ENCODE assay signal across 8 cellular contexts in the genomic region with DNA sequence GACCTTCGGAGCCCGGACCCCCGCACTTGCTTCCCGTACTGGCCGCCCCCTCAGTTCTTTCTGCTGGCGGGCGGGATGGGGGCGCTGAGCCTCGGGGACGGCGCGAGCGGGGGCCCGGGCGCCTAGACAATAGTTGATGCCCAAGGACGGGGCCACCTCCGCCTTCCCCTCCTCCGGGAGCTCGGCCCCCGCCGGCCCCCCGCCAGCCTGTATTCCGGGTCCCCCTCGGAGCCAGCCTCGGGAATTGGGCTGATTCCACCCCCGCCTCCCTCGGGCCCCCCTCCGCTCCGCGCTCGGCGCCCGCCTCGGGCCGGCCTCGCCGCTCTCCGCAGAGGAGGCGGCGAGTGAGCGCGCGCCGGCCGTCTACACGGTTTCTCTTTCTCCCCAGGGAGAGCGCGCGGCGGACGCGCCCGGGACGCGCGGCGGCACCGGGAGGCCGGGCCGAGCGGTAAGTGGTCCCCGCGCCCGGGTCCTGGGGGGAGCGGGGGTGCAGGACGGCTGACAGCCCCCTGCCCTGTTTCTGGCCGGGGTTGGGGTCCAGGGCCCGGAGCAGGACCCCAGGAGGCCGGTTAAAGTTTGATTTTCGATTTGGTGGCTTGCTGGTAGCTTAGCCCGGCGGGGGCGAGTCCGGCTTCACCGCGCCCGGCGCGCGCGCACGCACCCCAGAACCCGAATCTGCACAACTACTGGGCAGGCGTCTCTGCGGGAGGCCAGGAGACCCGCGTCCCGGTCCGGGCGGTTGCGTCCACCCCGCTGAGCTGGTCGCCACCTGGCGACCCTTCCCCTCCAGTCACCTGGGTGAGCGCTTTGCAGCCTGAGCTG. TPM values are rescaled to one million over a fixed set of nuclear protein-coding genes. Genes with fewer than 3 reads are reported as not detected.
DNase-seq lines count a peak whose midpoint lies in the region; ATAC-seq and TF ChIP-seq lines count a peak whose summit lies in the region.

No MANE protein-coding gene starts in this region.

- TF ChIP-seq CTCF in GM12864 (IDR thresholded peaks at IDR 0.05; ENCODE audit: low read depth, low read length, missing control alignments), result no peak
- no peak for TF ChIP-seq CTCF in activated CD8-positive, alpha-beta T cell treated with anti-CD3 and anti-CD28 coated beads for 36 hours (IDR thresholded peaks at IDR 0.05)

- peak overlapping the region; percentile 95 for H3K4me3 Mint-ChIP-seq in activated CD8-positive, alpha-beta T cell treated with anti-CD3 and anti-CD28 coated beads for 36 hours

- H3K36me3 Mint-ChIP-seq in activated CD8-positive, alpha-beta T cell treated with anti-CD3 and anti-CD28 coated beads for 36 hours (ENCODE audit: low read depth), result peaks cover 2% of the 10 kb centered on the region

- peak overlapping the region; percentile 93 for H3K27ac Mint-ChIP-seq in activated CD8-positive, alpha-beta T cell treated with anti-CD3 and anti-CD28 coated beads for 36 hours

- DNase-seq in GM12864 (ENCODE audit: low read depth), result no peak
- DNase-seq in HCEC 1CT, result peak; percentile 73
- DNase-seq in NCI-H2107 (lab: John Stamatoyannopoulos, UW), result peak; percentile 59
- peak; percentile 64 for DNase-seq in activated CD8-positive, alpha-beta T cell treated with anti-CD3 and anti-CD28 coated beads for 36 hours
- DNase-seq in effector CD4-positive, alpha-beta T cell, result peak; percentile 44
- DNase-seq in lung microvascular endothelial cell (ENCODE audit: low read depth in 2 of 2), result peak; percentile 73 to 79
- DNase-seq in stimulated activated CD4-positive, alpha-beta T cell treated with anti-CD3 and anti-CD28 coated beads, TNF-alpha, amount 100 ng/mL, for 4 hours (ENCODE audit: low read depth in 3 of 3), result peak; percentile 29 to 54 (median 44)
- DNase-seq in GF-D8 (lab: John Stamatoyannopoulos, UW), result no peak

- H3K4me3 ChIP-seq in GM12864 (ENCODE audit: low read depth, low read length), result peak overlapping the region; percentile 86

- no peaks in the 10 kb centered on the region for H3K27me3 Mint-ChIP-seq in activated CD8-positive, alpha-beta T cell treated with anti-CD3 and anti-CD28 coated beads for 36 hours

- CTCF ChIA-PET in activated CD8-positive, alpha-beta T cell treated with anti-CD3 and anti-CD28 coated beads for 36 hours (lab: Charles Lee), result interaction anchor here (0.8 to 2.5 kb wide), 11 partner anchors 54 to 432 kb away, joined by 3 to 11 read pairs (median 3); no protein-coding TSS in a partner anchor

- peak; percentile 38 for ATAC-seq in activated CD8-positive, alpha-beta T cell treated with anti-CD3 and anti-CD28 coated beads for 36 hours

- peaks cover 49% of the 10 kb centered on the region for H3K4me1 Mint-ChIP-seq in activated CD8-positive, alpha-beta T cell treated with anti-CD3 and anti-CD28 coated beads for 36 hours (ENCODE audit: low read depth)

- H3K9me3 Mint-ChIP-seq in activated CD8-positive, alpha-beta T cell treated with anti-CD3 and anti-CD28 coated beads for 36 hours, result no peaks in the 10 kb centered on the region

- POLR2A ChIA-PET in activated CD8-positive, alpha-beta T cell treated with anti-CD3 and anti-CD28 coated beads for 36 hours (lab: Charles Lee), result interaction anchor here (0.6 to 2.8 kb wide), 23 partner anchors 10 to 284 kb away, joined by 3 to 14 read pairs (median 3); no protein-coding TSS in a partner anchor

- intact Hi-C loops in activated CD8-positive, alpha-beta T cell treated with anti-CD3 and anti-CD28 coated beads for 36 hours (cut with micrococcal nuclease), result loop anchor here (5.0 to 10.0 kb wide), 2 partner anchors 86 to 154 kb away; no protein-coding TSS in a partner anchor

RNA-seq across cellular contexts. Expression of a gene that starts 0.7 kb away (rescaled TPM):
- 10 to 100 TPM; 52.0 to 57.7 TPM for total RNA-seq in activated CD8-positive, alpha-beta T cell treated with anti-CD3 and anti-CD28 coated beads for 36 hours
- 5.7 and 6.0 TPM in 2 replicates for total RNA-seq in lung microvascular endothelial cell

Comparison
In these comparisons a context has a peak if more than half of its experiments do, and no peak if none do; other contexts are left out.
1. DNase-seq: peak in HCEC 1CT (single experiment), NCI-H2107 (single experiment), activated CD8-positive, alpha-beta T cell treated with anti-CD3 and anti-CD28 coated beads for 36 hours (single experiment), effector CD4-positive, alpha-beta T cell (single experiment), lung microvascular endothelial cell (2 of 2) and stimulated activated CD4-positive, alpha-beta T cell treated with anti-CD3 and anti-CD28 coated beads, TNF-alpha, amount 100 ng/mL, for 4 hours (3 of 3); none in GM12864 (single experiment) and GF-D8 (single experiment).